Comparison of ENCODE assay signal across 28 cellular contexts in genomic region chr7:4010206-4010605, GRCh38.
"Had no signal": no experiment of that assay in that cellular context is flagged by ENCODE, and none has a peak within 500 bp of the region (broad histone marks: within the 10 kb centered on the region; RNA-seq: fewer than 3 reads in every experiment).

No MANE protein-coding gene starts in this region.

- H3K4me3 ChIP-seq: PC-9 had no signal

- H2AFZ ChIP-seq: PC-9 had no signal

- DNase-seq: activated B cell treated with CpG ODN at 0.5 μM for 24 hours; activated CD4-positive, alpha-beta memory T cell treated with anti-CD3 and anti-CD28 coated beads for 36 hours; activated CD4-positive, alpha-beta T cell treated with anti-CD3 and anti-CD28 coated beads for 4 hours; activated CD4-positive, alpha-beta T cell treated with anti-CD3 and anti-CD28 coated beads, Interleukin-2, amount 50 U/mL, for 1 hour; activated CD4-positive, CD25-positive, alpha-beta regulatory T cell treated with anti-CD3 and anti-CD28 coated beads, Interleukin-2, amount 50 U/mL, for 72 hours; activated CD8-positive, alpha-beta memory T cell treated with anti-CD3 and anti-CD28 coated beads, Interleukin-2, amount 50 U/mL, for 4 hours; activated effector memory CD4-positive, alpha-beta T cell treated with Interleukin-2 at 50 U/mL for 16 hours; activated naive CD4-positive, alpha-beta T cell treated with anti-CD3 and anti-CD28 coated beads, Interleukin-2, amount 10 ng/mL, durations not matched to agents 7 days and 5 days; activated naive CD8-positive, alpha-beta T cell treated with anti-CD3 and anti-CD28 coated beads, Interleukin-2, amount 50 U/mL, for 24 hours; activated T-cell treated with anti-CD3 and anti-CD28 coated beads for 4 hours; activated T-cell treated with anti-CD3 and anti-CD28 coated beads, Interleukin-2, amount 50 U/mL, for 4 hours; caudate nucleus; NCI-H1105; NCI-H1417 treated with DMSO at 0.1 percent for 48 hours; NCI-H2029; NCI-H345; NCI-H524 treated with DMSO at 0.1 percent for 48 hours; PC-9; SIG-M5; SW 1271; T-helper 1 cell; T-helper 2 cell; T-helper 9 cell had no signal

- H3K27ac ChIP-seq: KMS-11, PC-9, RWPE1, VCaP had no signal

- ATAC-seq: activated naive CD8-positive, alpha-beta T cell treated with anti-CD3 and anti-CD28 coated beads, Interleukin-2, amount 50 U/mL, for 24 hours; activated T-cell treated with anti-CD3 and anti-CD28 coated beads, Interleukin-2, amount 50 U/mL, for 4 hours; Right ventricle myocardium inferior; SK-N-SH treated with all-trans-retinoic acid at 6 μM for 48 hours had no signal

- H3K4me2 ChIP-seq: KMS-11, PC-9 had no signal

- H3K9ac ChIP-seq: KMS-11 had no signal
